ENCODE assay signal across 1 cellular context in the genomic region with DNA sequence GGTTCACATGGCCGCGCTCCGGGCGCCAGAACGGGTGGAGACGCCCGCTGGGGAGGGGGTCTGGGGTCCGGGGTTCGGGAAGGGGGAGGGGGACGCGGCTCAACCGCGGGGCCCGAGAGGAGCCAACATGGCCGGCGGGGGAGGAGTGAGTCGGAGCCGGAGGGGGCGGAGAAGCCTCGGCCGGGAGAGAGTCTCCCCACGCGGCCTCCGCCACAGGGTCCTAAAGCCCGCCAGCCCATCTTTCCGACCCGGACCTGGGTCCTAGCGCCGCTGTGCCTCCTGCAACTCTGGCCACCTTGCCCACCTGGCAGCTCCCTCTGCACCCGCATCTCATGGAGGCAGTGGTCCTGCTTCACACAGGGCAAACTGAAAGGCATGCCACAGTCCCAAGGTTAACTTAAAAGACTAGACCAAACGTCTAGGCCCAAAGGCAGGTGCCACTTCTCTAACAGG.
TF ChIP-seq lines count a peak whose summit lies in the region.

Gene BAZ2A, minus strand, starts transcription at position 147 of the 453 bp plus-strand sequence. CDS start 12,796 bp downstream, outside the sequence.

TF ChIP-seq in HEK293, 187 proteins besides CTCF, POLR2A, EP300 and RAD21 (continued from another document and continues in another):
- TF ChIP-seq, protein P1, sequence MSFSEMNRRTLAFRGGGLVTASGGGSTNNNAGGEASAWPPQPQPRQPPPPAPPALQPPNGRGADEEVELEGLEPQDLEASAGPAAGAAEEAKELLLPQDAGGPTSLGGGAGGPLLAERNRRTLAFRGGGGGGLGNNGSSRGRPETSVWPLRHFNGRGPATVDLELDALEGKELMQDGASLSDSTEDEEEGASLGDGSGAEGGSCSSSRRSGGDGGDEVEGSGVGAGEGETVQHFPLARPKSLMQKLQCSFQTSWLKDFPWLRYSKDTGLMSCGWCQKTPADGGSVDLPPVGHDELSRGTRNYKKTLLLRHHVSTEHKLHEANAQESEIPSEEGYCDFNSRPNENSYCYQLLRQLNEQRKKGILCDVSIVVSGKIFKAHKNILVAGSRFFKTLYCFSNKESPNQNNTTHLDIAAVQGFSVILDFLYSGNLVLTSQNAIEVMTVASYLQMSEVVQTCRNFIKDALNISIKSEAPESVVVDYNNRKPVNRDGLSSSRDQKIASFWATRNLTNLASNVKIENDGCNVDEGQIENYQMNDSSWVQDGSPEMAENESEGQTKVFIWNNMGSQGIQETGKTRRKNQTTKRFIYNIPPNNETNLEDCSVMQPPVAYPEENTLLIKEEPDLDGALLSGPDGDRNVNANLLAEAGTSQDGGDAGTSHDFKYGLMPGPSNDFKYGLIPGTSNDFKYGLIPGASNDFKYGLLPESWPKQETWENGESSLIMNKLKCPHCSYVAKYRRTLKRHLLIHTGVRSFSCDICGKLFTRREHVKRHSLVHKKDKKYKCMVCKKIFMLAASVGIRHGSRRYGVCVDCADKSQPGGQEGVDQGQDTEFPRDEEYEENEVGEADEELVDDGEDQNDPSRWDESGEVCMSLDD (tag by site-specific recombination; IDR thresholded peaks at IDR 0.05), result peak; percentile 76
- peak; percentile 81 for TF ChIP-seq ZBTB17 (tag by site-specific recombination; IDR thresholded peaks at IDR 0.05)
- no peak for TF ChIP-seq ZNF621 (tag by site-specific recombination; IDR thresholded peaks at IDR 0.05)
- TF ChIP-seq KLF1 (tag by site-specific recombination; IDR thresholded peaks at IDR 0.05), result 0 out of 2 replicates have a peak, but pooled peaks have one; percentile 29
- TF ChIP-seq KLF8 (tag by site-specific recombination; IDR thresholded peaks at IDR 0.05), result peak; percentile 93
- peak; percentile 40; the same call in 1 of the 2 replicates for TF ChIP-seq ZNF280D (tag by site-specific recombination; IDR thresholded peaks at IDR 0.05)
- peak; percentile 67; the same call in 1 of the 2 replicates for TF ChIP-seq ZNF843 (tag by site-specific recombination; IDR thresholded peaks at IDR 0.05)
- no peak for TF ChIP-seq ZNF768 (tag by site-specific recombination; IDR thresholded peaks at IDR 0.05)
- TF ChIP-seq ZBTB49 (tag by site-specific recombination; IDR thresholded peaks at IDR 0.05; ENCODE audit: low read depth), result no peak
- TF ChIP-seq ZNF658 (tag by site-specific recombination; IDR thresholded peaks at IDR 0.05), result no peak
- TF ChIP-seq ZNF629 (tag by site-specific recombination; IDR thresholded peaks at IDR 0.05), result peak; percentile 82
- TF ChIP-seq ZNF837 (tag by site-specific recombination; IDR thresholded peaks at IDR 0.05), result no peak
- TF ChIP-seq ZNF202 (tag by site-specific recombination; IDR thresholded peaks at IDR 0.05; ENCODE audit: borderline replicate concordance), result no peak
- no peak for TF ChIP-seq ZNF433 (tag by site-specific recombination; IDR thresholded peaks at IDR 0.05; ENCODE audit: low read depth)
- TF ChIP-seq ZSCAN30 (tag by site-specific recombination; IDR thresholded peaks at IDR 0.05), result peak; percentile 91; the same call in 1 of the 2 replicates
- TF ChIP-seq, protein P2, sequence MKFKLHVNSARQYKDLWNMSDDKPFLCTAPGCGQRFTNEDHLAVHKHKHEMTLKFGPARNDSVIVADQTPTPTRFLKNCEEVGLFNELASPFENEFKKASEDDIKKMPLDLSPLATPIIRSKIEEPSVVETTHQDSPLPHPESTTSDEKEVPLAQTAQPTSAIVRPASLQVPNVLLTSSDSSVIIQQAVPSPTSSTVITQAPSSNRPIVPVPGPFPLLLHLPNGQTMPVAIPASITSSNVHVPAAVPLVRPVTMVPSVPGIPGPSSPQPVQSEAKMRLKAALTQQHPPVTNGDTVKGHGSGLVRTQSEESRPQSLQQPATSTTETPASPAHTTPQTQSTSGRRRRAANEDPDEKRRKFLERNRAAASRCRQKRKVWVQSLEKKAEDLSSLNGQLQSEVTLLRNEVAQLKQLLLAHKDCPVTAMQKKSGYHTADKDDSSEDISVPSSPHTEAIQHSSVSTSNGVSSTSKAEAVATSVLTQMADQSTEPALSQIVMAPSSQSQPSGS (tag by site-specific recombination; IDR thresholded peaks at IDR 0.05; ENCODE audit: low read depth), result no peak
- no peak for TF ChIP-seq HOXA7 (CRISPR knock-in tag; IDR thresholded peaks at IDR 0.05; ENCODE audit: borderline replicate concordance)
- no peak for TF ChIP-seq HOXC10 (CRISPR knock-in tag; IDR thresholded peaks at IDR 0.05)
- TF ChIP-seq ZNF544 (tag by site-specific recombination; IDR thresholded peaks at IDR 0.05), result no peak
- TF ChIP-seq ZEB2 (tag by site-specific recombination; IDR thresholded peaks at IDR 0.05), result peak; percentile 91
- no peak for TF ChIP-seq ZNF155 (tag by site-specific recombination; IDR thresholded peaks at IDR 0.05)
- no peak for TF ChIP-seq ZNF114 (tag by site-specific recombination; IDR thresholded peaks at IDR 0.05)
- TF ChIP-seq, protein P3, sequence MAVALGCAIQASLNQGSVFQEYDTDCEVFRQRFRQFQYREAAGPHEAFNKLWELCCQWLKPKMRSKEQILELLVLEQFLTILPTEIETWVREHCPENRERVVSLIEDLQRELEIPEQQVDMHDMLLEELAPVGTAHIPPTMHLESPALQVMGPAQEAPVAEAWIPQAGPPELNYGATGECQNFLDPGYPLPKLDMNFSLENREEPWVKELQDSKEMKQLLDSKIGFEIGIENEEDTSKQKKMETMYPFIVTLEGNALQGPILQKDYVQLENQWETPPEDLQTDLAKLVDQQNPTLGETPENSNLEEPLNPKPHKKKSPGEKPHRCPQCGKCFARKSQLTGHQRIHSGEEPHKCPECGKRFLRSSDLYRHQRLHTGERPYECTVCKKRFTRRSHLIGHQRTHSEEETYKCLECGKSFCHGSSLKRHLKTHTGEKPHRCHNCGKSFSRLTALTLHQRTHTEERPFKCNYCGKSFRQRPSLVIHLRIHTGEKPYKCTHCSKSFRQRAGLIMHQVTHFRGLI (tag by site-specific recombination; IDR thresholded peaks at IDR 0.05), result no peak
- TF ChIP-seq ZNF292 (tag by site-specific recombination; IDR thresholded peaks at IDR 0.05; ENCODE audit: borderline replicate concordance, low read depth), result no peak
- peak; percentile 94 for TF ChIP-seq ZNF324 (tag by site-specific recombination; IDR thresholded peaks at IDR 0.05)
- TF ChIP-seq, protein P4, sequence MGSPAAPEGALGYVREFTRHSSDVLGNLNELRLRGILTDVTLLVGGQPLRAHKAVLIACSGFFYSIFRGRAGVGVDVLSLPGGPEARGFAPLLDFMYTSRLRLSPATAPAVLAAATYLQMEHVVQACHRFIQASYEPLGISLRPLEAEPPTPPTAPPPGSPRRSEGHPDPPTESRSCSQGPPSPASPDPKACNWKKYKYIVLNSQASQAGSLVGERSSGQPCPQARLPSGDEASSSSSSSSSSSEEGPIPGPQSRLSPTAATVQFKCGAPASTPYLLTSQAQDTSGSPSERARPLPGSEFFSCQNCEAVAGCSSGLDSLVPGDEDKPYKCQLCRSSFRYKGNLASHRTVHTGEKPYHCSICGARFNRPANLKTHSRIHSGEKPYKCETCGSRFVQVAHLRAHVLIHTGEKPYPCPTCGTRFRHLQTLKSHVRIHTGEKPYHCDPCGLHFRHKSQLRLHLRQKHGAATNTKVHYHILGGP (tag by site-specific recombination; IDR thresholded peaks at IDR 0.05), result no peak
- TF ChIP-seq ZNF830 (tag by site-specific recombination; IDR thresholded peaks at IDR 0.05; ENCODE audit: low read depth), result no peak
- TF ChIP-seq ZNF146 (tag by site-specific recombination; IDR thresholded peaks at IDR 0.05), result 0 out of 2 replicates have a peak, but pooled peaks have one; percentile 23
- TF ChIP-seq ZNF138 (tag by site-specific recombination; IDR thresholded peaks at IDR 0.05; ENCODE audit: borderline replicate concordance), result no peak
- no peak for TF ChIP-seq ZFP3 (tag by site-specific recombination; IDR thresholded peaks at IDR 0.05; ENCODE audit: low read depth)
- TF ChIP-seq ZNF558 (tag by site-specific recombination; IDR thresholded peaks at IDR 0.05), result no peak
- no peak for TF ChIP-seq ZNF654 (tag by site-specific recombination; IDR thresholded peaks at IDR 0.05; ENCODE audit: low read depth)
- TF ChIP-seq ZNF133 (tag by site-specific recombination; IDR thresholded peaks at IDR 0.05), result no peak
- TF ChIP-seq, protein P5, sequence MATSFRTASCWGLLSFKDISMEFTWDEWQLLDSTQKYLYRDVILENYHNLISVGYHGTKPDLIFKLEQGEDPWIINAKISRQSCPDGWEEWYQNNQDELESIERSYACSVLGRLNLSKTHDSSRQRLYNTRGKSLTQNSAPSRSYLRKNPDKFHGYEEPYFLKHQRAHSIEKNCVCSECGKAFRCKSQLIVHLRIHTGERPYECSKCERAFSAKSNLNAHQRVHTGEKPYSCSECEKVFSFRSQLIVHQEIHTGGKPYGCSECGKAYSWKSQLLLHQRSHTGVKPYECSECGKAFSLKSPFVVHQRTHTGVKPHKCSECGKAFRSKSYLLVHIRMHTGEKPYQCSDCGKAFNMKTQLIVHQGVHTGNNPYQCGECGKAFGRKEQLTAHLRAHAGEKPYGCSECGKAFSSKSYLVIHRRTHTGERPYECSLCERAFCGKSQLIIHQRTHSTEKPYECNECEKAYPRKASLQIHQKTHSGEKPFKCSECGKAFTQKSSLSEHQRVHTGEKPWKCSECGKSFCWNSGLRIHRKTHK (tag by site-specific recombination; IDR thresholded peaks at IDR 0.05), result no peak
- no peak for TF ChIP-seq ZNF585B (tag by site-specific recombination; IDR thresholded peaks at IDR 0.05)
- TF ChIP-seq, protein P6, sequence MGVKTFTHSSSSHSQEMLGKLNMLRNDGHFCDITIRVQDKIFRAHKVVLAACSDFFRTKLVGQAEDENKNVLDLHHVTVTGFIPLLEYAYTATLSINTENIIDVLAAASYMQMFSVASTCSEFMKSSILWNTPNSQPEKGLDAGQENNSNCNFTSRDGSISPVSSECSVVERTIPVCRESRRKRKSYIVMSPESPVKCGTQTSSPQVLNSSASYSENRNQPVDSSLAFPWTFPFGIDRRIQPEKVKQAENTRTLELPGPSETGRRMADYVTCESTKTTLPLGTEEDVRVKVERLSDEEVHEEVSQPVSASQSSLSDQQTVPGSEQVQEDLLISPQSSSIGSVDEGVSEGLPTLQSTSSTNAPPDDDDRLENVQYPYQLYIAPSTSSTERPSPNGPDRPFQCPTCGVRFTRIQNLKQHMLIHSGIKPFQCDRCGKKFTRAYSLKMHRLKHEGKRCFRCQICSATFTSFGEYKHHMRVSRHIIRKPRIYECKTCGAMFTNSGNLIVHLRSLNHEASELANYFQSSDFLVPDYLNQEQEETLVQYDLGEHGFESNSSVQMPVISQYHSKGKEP (tag by site-specific recombination; IDR thresholded peaks at IDR 0.05), result peak; percentile 90
- TF ChIP-seq ZNF501 (tag by site-specific recombination; IDR thresholded peaks at IDR 0.05), result peak; percentile 89
- TF ChIP-seq AEBP2 (tag by site-specific recombination; IDR thresholded peaks at IDR 0.05; ENCODE audit: borderline replicate concordance), result 0 out of 2 replicates have a peak, but pooled peaks have one; percentile 30
- peak; percentile 69 for TF ChIP-seq INSM2 (tag by site-specific recombination; IDR thresholded peaks at IDR 0.05)
- TF ChIP-seq IKZF3 (tag by site-specific recombination; IDR thresholded peaks at IDR 0.05), result peak; percentile 40; the same call in 1 of the 2 replicates
